In genomic region chr3:52541050-52541449, GRCh38 we compare ENCODE assay signal across 1 cellular context.
TF ChIP-seq lines count a peak whose summit lies in the region.

No MANE protein-coding gene starts in this region.

TF ChIP-seq in HepG2, 621 proteins besides CTCF, POLR2A, EP300 and RAD21:
- TF ChIP-seq, protein P1, sequence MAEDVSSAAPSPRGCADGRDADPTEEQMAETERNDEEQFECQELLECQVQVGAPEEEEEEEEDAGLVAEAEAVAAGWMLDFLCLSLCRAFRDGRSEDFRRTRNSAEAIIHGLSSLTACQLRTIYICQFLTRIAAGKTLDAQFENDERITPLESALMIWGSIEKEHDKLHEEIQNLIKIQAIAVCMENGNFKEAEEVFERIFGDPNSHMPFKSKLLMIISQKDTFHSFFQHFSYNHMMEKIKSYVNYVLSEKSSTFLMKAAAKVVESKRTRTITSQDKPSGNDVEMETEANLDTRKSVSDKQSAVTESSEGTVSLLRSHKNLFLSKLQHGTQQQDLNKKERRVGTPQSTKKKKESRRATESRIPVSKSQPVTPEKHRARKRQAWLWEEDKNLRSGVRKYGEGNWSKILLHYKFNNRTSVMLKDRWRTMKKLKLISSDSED (CRISPR knock-in tag; IDR thresholded peaks at IDR 0.05), result no peak
- TF ChIP-seq STAT5B (CRISPR knock-in tag; IDR thresholded peaks at IDR 0.05) (no peak), ZNF678 (CRISPR knock-in tag; IDR thresholded peaks at IDR 0.05) (no peak), RBFOX2 (IDR thresholded peaks at IDR 0.05; ENCODE audit: low read depth, low read length) (peak; percentile 42; the same call in 1 of the 2 replicates), FOXJ3 (CRISPR knock-in tag; IDR thresholded peaks at IDR 0.05; ENCODE audit: borderline replicate concordance) (no peak), NR3C1 (CRISPR knock-in tag; IDR thresholded peaks at IDR 0.05) (no peak), ARNT2 (CRISPR knock-in tag; IDR thresholded peaks at IDR 0.05; ENCODE audit: low read depth) (no peak)
- TF ChIP-seq, protein P2, sequence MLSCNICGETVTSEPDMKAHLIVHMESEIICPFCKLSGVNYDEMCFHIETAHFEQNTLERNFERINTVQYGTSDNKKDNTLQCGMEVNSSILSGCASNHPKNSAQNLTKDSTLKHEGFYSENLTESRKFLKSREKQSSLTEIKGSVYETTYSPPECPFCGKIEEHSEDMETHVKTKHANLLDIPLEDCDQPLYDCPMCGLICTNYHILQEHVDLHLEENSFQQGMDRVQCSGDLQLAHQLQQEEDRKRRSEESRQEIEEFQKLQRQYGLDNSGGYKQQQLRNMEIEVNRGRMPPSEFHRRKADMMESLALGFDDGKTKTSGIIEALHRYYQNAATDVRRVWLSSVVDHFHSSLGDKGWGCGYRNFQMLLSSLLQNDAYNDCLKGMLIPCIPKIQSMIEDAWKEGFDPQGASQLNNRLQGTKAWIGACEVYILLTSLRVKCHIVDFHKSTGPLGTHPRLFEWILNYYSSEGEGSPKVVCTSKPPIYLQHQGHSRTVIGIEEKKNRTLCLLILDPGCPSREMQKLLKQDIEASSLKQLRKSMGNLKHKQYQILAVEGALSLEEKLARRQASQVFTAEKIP (CRISPR knock-in tag; IDR thresholded peaks at IDR 0.05; ENCODE audit: borderline replicate concordance), result no peak
